ENCODE assay signal across 32 cellular contexts in the genomic region with DNA sequence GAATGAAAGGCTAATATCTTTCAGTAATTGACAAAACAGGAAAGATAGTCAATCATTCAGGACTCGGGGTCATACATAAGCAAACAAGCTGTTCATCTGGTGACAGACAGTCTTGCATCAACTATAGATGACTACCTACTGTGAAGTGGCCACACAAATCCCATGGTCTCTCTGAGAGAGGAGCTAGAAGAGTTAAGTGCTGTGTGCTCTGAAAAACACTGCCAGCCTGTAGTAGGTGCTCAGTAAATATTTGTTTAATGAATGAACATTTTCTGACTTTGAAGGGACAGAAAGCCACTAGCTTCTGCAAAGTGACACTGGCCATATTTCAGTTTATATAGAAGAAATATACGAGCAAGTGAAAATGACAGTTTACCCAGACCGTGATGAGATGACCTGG.
"Had no signal": no experiment of that assay in that cellular context is flagged by ENCODE, and none has a peak within 500 bp of the region (broad histone marks: within the 10 kb centered on the region; RNA-seq: fewer than 3 reads in every experiment).

No MANE protein-coding gene starts in this region.

- DNase-seq: activated CD4-positive, alpha-beta memory T cell treated with anti-CD3 and anti-CD28 coated beads, Interleukin-2, amount 10 ng/mL, durations not matched to agents 7 days and 5 days; activated CD4-positive, alpha-beta T cell treated with anti-CD3 and anti-CD28 coated beads for 1 hour; activated CD4-positive, alpha-beta T cell treated with anti-CD3 and anti-CD28 coated beads for 48 hours; activated CD4-positive, CD25-positive, alpha-beta regulatory T cell; activated CD8-positive, alpha-beta memory T cell treated with anti-CD3 and anti-CD28 coated beads for 24 hours; activated CD8-positive, alpha-beta memory T cell treated with anti-CD3 and anti-CD28 coated beads, Interleukin-2, amount 10 ng/mL, durations not matched to agents 7 days and 5 days; activated CD8-positive, alpha-beta memory T cell treated with anti-CD3 and anti-CD28 coated beads, Interleukin-2, amount 50 U/mL, for 48 hours; activated effector memory CD4-positive, alpha-beta T cell treated with Interleukin-2 at 50 U/mL for 16 hours; activated naive CD4-positive, alpha-beta T cell treated with anti-CD3 and anti-CD28 coated beads, Interleukin-2, amount 50 U/mL, for 16 hours; activated naive CD8-positive, alpha-beta T cell treated with anti-CD3 and anti-CD28 coated beads for 36 hours; activated T-cell treated with anti-CD3 and anti-CD28 coated beads, Interleukin-2, amount 50 U/mL, for 48 hours; amniotic stem cell; aorta; brain microvascular endothelial cell; central memory CD4-positive, alpha-beta T cell; MM.1S; MV-4-11; NCI-H1092; NCI-H1436 treated with DMSO at 0.1 percent for 48 hours; NCI-H1694 treated with DMSO at 0.1 percent for 48 hours; NCI-H2081; NCI-H226; NCI-H524 treated with DMSO at 0.1 percent for 48 hours; NCI-H82; SIG-M5; SW 1271; T-helper 1 cell; T1000; WERI-Rb-1 had no signal

- ATAC-seq: activated CD8-positive, alpha-beta memory T cell treated with anti-CD3 and anti-CD28 coated beads, Interleukin-2, amount 10 ng/mL, durations not matched to agents 7 days and 5 days; Panc1; SK-N-SH treated with all-trans-retinoic acid at 6 μM for 48 hours had no signal

- H3K27ac Mint-ChIP-seq: activated CD4-positive, alpha-beta memory T cell treated with anti-CD3 and anti-CD28 coated beads, Interleukin-2, amount 10 ng/mL, durations not matched to agents 7 days and 5 days; activated CD8-positive, alpha-beta memory T cell treated with anti-CD3 and anti-CD28 coated beads, Interleukin-2, amount 10 ng/mL, durations not matched to agents 7 days and 5 days; activated naive CD8-positive, alpha-beta T cell treated with anti-CD3 and anti-CD28 coated beads for 36 hours had no signal

- H3K36me3 ChIP-seq: brain microvascular endothelial cell, WERI-Rb-1 had no signal

- H3K36me3 Mint-ChIP-seq: activated CD8-positive, alpha-beta memory T cell treated with anti-CD3 and anti-CD28 coated beads, Interleukin-2, amount 10 ng/mL, durations not matched to agents 7 days and 5 days; activated naive CD8-positive, alpha-beta T cell treated with anti-CD3 and anti-CD28 coated beads for 36 hours had no signal

- H3K9me3 Mint-ChIP-seq: activated CD4-positive, alpha-beta memory T cell treated with anti-CD3 and anti-CD28 coated beads, Interleukin-2, amount 10 ng/mL, durations not matched to agents 7 days and 5 days; activated naive CD8-positive, alpha-beta T cell treated with anti-CD3 and anti-CD28 coated beads for 36 hours had no signal

- H3K4me1 Mint-ChIP-seq: activated CD4-positive, alpha-beta memory T cell treated with anti-CD3 and anti-CD28 coated beads, Interleukin-2, amount 10 ng/mL, durations not matched to agents 7 days and 5 days; activated CD8-positive, alpha-beta memory T cell treated with anti-CD3 and anti-CD28 coated beads, Interleukin-2, amount 10 ng/mL, durations not matched to agents 7 days and 5 days; activated naive CD8-positive, alpha-beta T cell treated with anti-CD3 and anti-CD28 coated beads for 36 hours had no signal

- H3K27me3 Mint-ChIP-seq: activated CD4-positive, alpha-beta memory T cell treated with anti-CD3 and anti-CD28 coated beads, Interleukin-2, amount 10 ng/mL, durations not matched to agents 7 days and 5 days; activated CD8-positive, alpha-beta memory T cell treated with anti-CD3 and anti-CD28 coated beads, Interleukin-2, amount 10 ng/mL, durations not matched to agents 7 days and 5 days; activated naive CD8-positive, alpha-beta T cell treated with anti-CD3 and anti-CD28 coated beads for 36 hours had no signal

- H3K27me3 ChIP-seq: brain microvascular endothelial cell had no signal

- H3K4me2 ChIP-seq: KMS-11 had no signal

- H3K27ac ChIP-seq: brain microvascular endothelial cell, KMS-11, WERI-Rb-1 had no signal

- H3K9ac ChIP-seq: KMS-11 had no signal

- H3K4me3 Mint-ChIP-seq: activated CD4-positive, alpha-beta memory T cell treated with anti-CD3 and anti-CD28 coated beads, Interleukin-2, amount 10 ng/mL, durations not matched to agents 7 days and 5 days; activated CD8-positive, alpha-beta memory T cell treated with anti-CD3 and anti-CD28 coated beads, Interleukin-2, amount 10 ng/mL, durations not matched to agents 7 days and 5 days; activated naive CD8-positive, alpha-beta T cell treated with anti-CD3 and anti-CD28 coated beads for 36 hours had no signal
